Comparison of ENCODE assay signal across 18 cellular contexts in the genomic region with DNA sequence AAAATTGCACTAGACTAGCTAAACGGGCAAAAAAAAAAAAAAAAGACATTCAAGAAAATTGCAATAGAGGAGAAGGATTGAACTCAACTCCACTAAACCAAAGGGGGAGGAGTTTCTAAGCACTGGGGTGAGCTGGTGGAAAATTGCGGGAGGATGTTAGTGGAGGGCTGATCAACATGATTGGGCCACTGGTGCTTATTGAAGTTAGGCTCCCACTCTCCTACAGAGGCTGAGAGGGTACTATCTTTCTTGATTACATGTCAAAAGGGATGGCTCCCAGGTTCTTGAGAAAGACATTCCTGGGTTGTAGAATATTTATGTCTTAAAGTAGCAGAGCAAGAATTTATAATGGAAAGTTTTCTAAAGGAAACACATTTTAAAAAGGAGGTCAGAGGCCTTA.
"Had no signal": no experiment of that assay in that cellular context is flagged by ENCODE, and none has a peak within 500 bp of the region (broad histone marks: within the 10 kb centered on the region; RNA-seq: fewer than 3 reads in every experiment).

No MANE protein-coding gene starts in this region.

- H3K4me1 Mint-ChIP-seq: brain had no signal

- ATAC-seq: PC-3 had no signal

- DNase-seq: activated CD4-positive, CD25-positive, alpha-beta regulatory T cell; activated gamma-delta T cell; activated naive CD4-positive, alpha-beta T cell treated with anti-CD3 and anti-CD28 coated beads, Interleukin-2, amount 10 ng/mL, durations not matched to agents 7 days and 5 days; activated T-cell treated with anti-CD3 and anti-CD28 coated beads, Interleukin-2, amount 50 U/mL, for 4 hours; amygdala; NCI-H1092; NCI-H1417; NCI-H1930; NCI-H345; NCI-H510A; NCI-H526 treated with DMSO at 0.1 percent for 48 hours; SHP77 treated with DMSO at 0.1 percent for 48 hours; T-helper 9 cell had no signal

- H3K4me3 Mint-ChIP-seq: activated naive CD4-positive, alpha-beta T cell treated with anti-CD3 and anti-CD28 coated beads, Interleukin-2, amount 10 ng/mL, durations not matched to agents 7 days and 5 days; activated T-cell treated with anti-CD3 and anti-CD28 coated beads, Interleukin-2, amount 50 U/mL, for 4 hours; activated T-helper 17 cell treated with anti-CD3 and anti-CD28 coated beads, Interleukin-2, amount 50 U/mL, for 72 hours; brain; central memory CD8-positive, alpha-beta T cell; T-helper 1 cell treated with Interleukin-12 subunit alpha and Interleukin-12 subunit beta and Interleukin-4 antibody, amounts not matched to agents 30 μg/mL and 1 μg/mL, for 36 hours had no signal

- H3K27ac Mint-ChIP-seq: activated naive CD4-positive, alpha-beta T cell treated with anti-CD3 and anti-CD28 coated beads, Interleukin-2, amount 10 ng/mL, durations not matched to agents 7 days and 5 days; activated T-helper 17 cell treated with anti-CD3 and anti-CD28 coated beads, Interleukin-2, amount 50 U/mL, for 72 hours; brain; T-helper 1 cell treated with Interleukin-12 subunit alpha and Interleukin-12 subunit beta and Interleukin-4 antibody, amounts not matched to agents 30 μg/mL and 1 μg/mL, for 36 hours had no signal

- H3K27me3 Mint-ChIP-seq: activated naive CD4-positive, alpha-beta T cell treated with anti-CD3 and anti-CD28 coated beads, Interleukin-2, amount 10 ng/mL, durations not matched to agents 7 days and 5 days; activated T-helper 17 cell treated with anti-CD3 and anti-CD28 coated beads, Interleukin-2, amount 50 U/mL, for 72 hours; brain; central memory CD8-positive, alpha-beta T cell had no signal

- H3K36me3 Mint-ChIP-seq: brain had no signal
